ENCODE assay signal across 28 cellular contexts in the genomic region with DNA sequence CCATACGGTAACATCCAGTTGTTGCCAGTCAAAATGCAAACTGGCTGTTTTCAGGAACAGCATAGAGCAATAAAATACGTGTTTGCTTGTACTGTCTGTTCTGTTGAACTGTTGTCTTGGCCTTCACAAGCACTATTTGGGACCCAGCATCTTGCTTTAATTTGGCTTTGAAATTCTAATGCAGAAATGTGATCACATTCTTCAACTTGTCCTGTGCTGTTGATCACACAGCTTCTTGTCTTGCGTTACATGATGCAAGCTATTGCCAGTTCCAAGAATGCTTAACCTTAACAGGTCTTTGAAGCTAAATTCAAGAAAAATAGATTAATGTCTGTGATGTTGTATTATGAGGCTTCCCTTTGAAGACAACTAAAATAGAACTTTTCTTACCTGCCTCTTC. TPM values are rescaled to one million over a fixed set of nuclear protein-coding genes. Genes with fewer than 3 reads are reported as not detected.
"Had no signal": no experiment of that assay in that cellular context is flagged by ENCODE, and none has a peak within 500 bp of the region (broad histone marks: within the 10 kb centered on the region; RNA-seq: fewer than 3 reads in every experiment).

No MANE protein-coding gene starts in this region.

- H3K27me3 ChIP-seq: ascending aorta, brain microvascular endothelial cell, gastrocnemius medialis, right atrium auricular region, spleen, testis, transverse colon had no signal

- H3K9me3 Mint-ChIP-seq: activated naive CD4-positive, alpha-beta T cell treated with anti-CD3 and anti-CD28 coated beads for 36 hours; activated naive CD8-positive, alpha-beta T cell treated with anti-CD3 and anti-CD28 coated beads for 36 hours; activated T-helper 1 cell treated with anti-CD3 and anti-CD28 coated beads, Interleukin-12 subunit alpha, Interleukin-12 subunit beta, Interleukin-2, Interleukin-4 antibody, amounts not matched to agents 30 ng/mL and 10 ng/mL and 1 ng/mL, durations not matched to agents 14 hours and 24 hours and 36 hours; neural crest cell; T-helper 2 cell treated with Interferon-gamma antibody and Interleukin-4, amounts not matched to agents 5 μg/mL and 100 μg/mL, for 36 hours had no signal

- H3K4me3 ChIP-seq: ascending aorta, gastrocnemius medialis, right atrium auricular region, spleen, testis, transverse colon had no signal

- H3K9me3 ChIP-seq: ascending aorta, gastrocnemius medialis, right atrium auricular region, spleen, testis, transverse colon had no signal

- ATAC-seq: activated CD4-positive, CD25-positive, alpha-beta regulatory T cell treated with anti-CD3 and anti-CD28 coated beads, Interleukin-2, amount 50 U/mL, for 24 hours; gastrocnemius medialis; left colon; naive thymus-derived CD4-positive, alpha-beta T cell had no signal

- DNase-seq: activated CD4-positive, alpha-beta T cell treated with anti-CD3 and anti-CD28 coated beads for 48 hours; activated CD4-positive, alpha-beta T cell treated with anti-CD3 and anti-CD28 coated beads, Interleukin-2, amount 50 U/mL, for 48 hours; activated CD8-positive, alpha-beta memory T cell treated with anti-CD3 and anti-CD28 coated beads, Interleukin-2, amount 50 U/mL, for 4 hours; activated effector memory CD4-positive, alpha-beta T cell treated with anti-CD3 and anti-CD28 coated beads, Interleukin-2, amount 50 U/mL, for 16 hours; activated naive CD4-positive, alpha-beta T cell treated with anti-CD3 and anti-CD28 coated beads for 36 hours; activated naive CD8-positive, alpha-beta T cell treated with anti-CD3 and anti-CD28 coated beads for 36 hours; activated T-cell treated with anti-CD3 and anti-CD28 coated beads, Interleukin-2, amount 50 U/mL, for 1 hour; brain microvascular endothelial cell; gastrocnemius medialis; hippocampal formation; kidney; left colon; midbrain; naive thymus-derived CD4-positive, alpha-beta T cell; nucleus accumbens; spleen; stimulated activated naive CD4-positive, alpha-beta T cell treated with Interleukin-2 at 50 U/mL for 16 hours; testis; transverse colon had no signal

- H3K27ac ChIP-seq: ascending aorta, brain microvascular endothelial cell, gastrocnemius medialis, parathyroid adenoma, right atrium auricular region, spleen, testis, transverse colon had no signal

- H3K4me3 Mint-ChIP-seq: activated naive CD4-positive, alpha-beta T cell treated with anti-CD3 and anti-CD28 coated beads for 36 hours; activated naive CD8-positive, alpha-beta T cell treated with anti-CD3 and anti-CD28 coated beads for 36 hours; activated T-helper 1 cell treated with anti-CD3 and anti-CD28 coated beads, Interleukin-12 subunit alpha, Interleukin-12 subunit beta, Interleukin-2, Interleukin-4 antibody, amounts not matched to agents 30 ng/mL and 10 ng/mL and 1 ng/mL, durations not matched to agents 14 hours and 24 hours and 36 hours; naive thymus-derived CD4-positive, alpha-beta T cell; neural crest cell; T-helper 2 cell treated with Interferon-gamma antibody and Interleukin-4, amounts not matched to agents 5 μg/mL and 100 μg/mL, for 36 hours had no signal

- H3K36me3 Mint-ChIP-seq: activated naive CD8-positive, alpha-beta T cell treated with anti-CD3 and anti-CD28 coated beads for 36 hours; naive thymus-derived CD4-positive, alpha-beta T cell had no signal

- H2AFZ ChIP-seq: parathyroid adenoma had no signal

- H3K4me1 ChIP-seq: ascending aorta, gastrocnemius medialis, parathyroid adenoma, right atrium auricular region, spleen, testis, transverse colon had no signal

- H3K79me2 ChIP-seq: parathyroid adenoma had no signal

- H3K36me3 ChIP-seq: gastrocnemius medialis, right atrium auricular region, transverse colon had no signal

- H3K9ac ChIP-seq: parathyroid adenoma had no signal

- H3K4me1 Mint-ChIP-seq: activated naive CD8-positive, alpha-beta T cell treated with anti-CD3 and anti-CD28 coated beads for 36 hours; naive thymus-derived CD4-positive, alpha-beta T cell; neural crest cell had no signal

- H3K27ac Mint-ChIP-seq: activated naive CD4-positive, alpha-beta T cell treated with anti-CD3 and anti-CD28 coated beads for 36 hours; activated naive CD8-positive, alpha-beta T cell treated with anti-CD3 and anti-CD28 coated beads for 36 hours; activated T-helper 1 cell treated with anti-CD3 and anti-CD28 coated beads, Interleukin-12 subunit alpha, Interleukin-12 subunit beta, Interleukin-2, Interleukin-4 antibody, amounts not matched to agents 30 ng/mL and 10 ng/mL and 1 ng/mL, durations not matched to agents 14 hours and 24 hours and 36 hours; naive thymus-derived CD4-positive, alpha-beta T cell; T-helper 2 cell treated with Interferon-gamma antibody and Interleukin-4, amounts not matched to agents 5 μg/mL and 100 μg/mL, for 36 hours had no signal

RNA-seq across cellular contexts. Expression of a gene that starts 34.6 kb away (rescaled TPM):
- total RNA-seq: activated T-helper 1 cell treated with anti-CD3 and anti-CD28 coated beads, Interleukin-12 subunit alpha, Interleukin-12 subunit beta, Interleukin-2, Interleukin-4 antibody, amounts not matched to agents 30 ng/mL and 10 ng/mL and 1 ng/mL, durations not matched to agents 14 hours and 24 hours and 36 hours; ascending aorta; endothelial cell of umbilical vein; esophagus mucosa; gastrocnemius medialis had no signal
- polyA plus RNA-seq: endothelial cell of umbilical vein; naive thymus-derived CD4-positive, alpha-beta T cell had no signal
